Comparison of ENCODE assay signal across 15 cellular contexts in genomic region chr7:139018910-139019309, GRCh38. TPM values are rescaled to one million over a fixed set of nuclear protein-coding genes. Genes with fewer than 3 reads are reported as not detected.
A peak's percentile ranks its signal among the peaks of the same experiment; 100 is the strongest.
DNase-seq lines count a peak whose midpoint lies in the region; TF ChIP-seq lines count a peak whose summit lies in the region.
"Had no signal": no experiment of that assay in that cellular context is flagged by ENCODE, and none has a peak within 500 bp of the region (broad histone marks: within the 10 kb centered on the region; RNA-seq: fewer than 3 reads in every experiment).

No MANE protein-coding gene starts in this region.

- peaks cover 5% of the 10 kb centered on the region for H3K4me1 ChIP-seq in ectodermal cell (ENCODE audit: control insufficient read depth, insufficient read depth, low read length)
- peaks cover 10% of the 10 kb centered on the region for H3K4me1 ChIP-seq in osteoblast (ENCODE audit: insufficient read depth, low read length)
- H3K4me1 ChIP-seq in thyroid gland, result peaks cover 0 to 25% of the 10 kb centered on the region in 2 donors
- H3K4me1 ChIP-seq: BLaER1 treated with 17β-estradiol and CSF1 and Interleukin-3, amounts not matched to agents 10 nM and 100 nM; HAP-1 had no signal

- TF ChIP-seq CTCF in osteoblast (IDR thresholded peaks at IDR 0.05; ENCODE audit: extremely low read depth, low read depth, low read length) (no peak), thyroid gland (IDR thresholded peaks at IDR 0.05) (no peak)

- H4K20me1 ChIP-seq in osteoblast (ENCODE audit: insufficient read depth, low read length), result no peaks in the 10 kb centered on the region

- no peak for TF ChIP-seq POLR2A in thyroid gland (IDR thresholded peaks at IDR 0.05)

- 87 to 90% methylated on average over 3 of the region's 3 CpGs for WGBS in ectodermal cell, 2 experiments
- WGBS in thyroid gland, 2 donors, result 85 to 86% methylated on average over 3 of the region's 3 CpGs

- no peak overlapping the region for H2AFZ ChIP-seq in osteoblast (ENCODE audit: low read length)

- no peaks in the 10 kb centered on the region for H3K9me3 ChIP-seq in ectodermal cell (ENCODE audit: control insufficient read depth, low read length)
- no peaks in the 10 kb centered on the region for H3K9me3 ChIP-seq in osteoblast (ENCODE audit: low read depth, low read length)
- H3K9me3 ChIP-seq in thyroid gland, result no peaks in the 10 kb centered on the region
- H3K9me3 ChIP-seq: BLaER1 treated with 17β-estradiol and CSF1 and Interleukin-3, amounts not matched to agents 10 nM and 100 nM; HAP-1 had no signal

- no peaks in the 10 kb centered on the region for H3K79me2 ChIP-seq in osteoblast (ENCODE audit: insufficient read depth, low read length)

- no peak overlapping the region for H3K4me2 ChIP-seq in osteoblast (ENCODE audit: insufficient read depth, low read length)
- H3K4me2 ChIP-seq: BLaER1 treated with 17β-estradiol and CSF1 and Interleukin-3, amounts not matched to agents 10 nM and 100 nM had no signal

- no peaks in the 10 kb centered on the region for H3K27me3 ChIP-seq in ectodermal cell (ENCODE audit: control insufficient read depth, insufficient read depth, low read length, poor library complexity, severe bottlenecking)
- H3K27me3 ChIP-seq in osteoblast (ENCODE audit: insufficient read depth, low read length), result no peaks in the 10 kb centered on the region
- no peaks in the 10 kb centered on the region for H3K27me3 ChIP-seq in thyroid gland
- H3K27me3 ChIP-seq: BLaER1 treated with 17β-estradiol and CSF1 and Interleukin-3, amounts not matched to agents 10 nM and 100 nM had no signal

- H3K27ac ChIP-seq in ectodermal cell (ENCODE audit: insufficient read depth, low read depth, low read length, poor library complexity, severe bottlenecking) (peak overlapping the region; percentile 26), osteoblast (ENCODE audit: low read depth, low read length) (no peak overlapping the region), thyroid gland (peak overlapping the region in 2 of 3 donors; percentile 17 to 66)
- H3K27ac ChIP-seq: BLaER1 treated with 17β-estradiol and CSF1 and Interleukin-3, amounts not matched to agents 10 nM and 100 nM had no signal

- intact Hi-C loops in thyroid gland (cut with DNase I), result no loop called here

- H3K4me3 ChIP-seq in ectodermal cell (ENCODE audit: insufficient read depth, low read depth, low read length) (no peak overlapping the region), osteoblast (ENCODE audit: insufficient read depth, low read length) (no peak overlapping the region), thyroid gland (replicated peaks in 1 of 3) (no peak overlapping the region)
- H3K4me3 ChIP-seq: BLaER1 treated with 17β-estradiol and CSF1 and Interleukin-3, amounts not matched to agents 10 nM and 100 nM; HAP-1 had no signal

- H3K36me3 ChIP-seq in ectodermal cell (ENCODE audit: control insufficient read depth, insufficient read depth, low read length) (no peaks in the 10 kb centered on the region), osteoblast (ENCODE audit: insufficient read depth, low read length) (peaks cover 15% of the 10 kb centered on the region), thyroid gland (no peaks in the 10 kb centered on the region)

- DNase-seq in NCI-H2227 treated with DMSO at 0.1 percent for 48 hours (lab: John Stamatoyannopoulos, UW) (peak; percentile 3), NCI-H2227 (lab: John Stamatoyannopoulos, UW; ENCODE audit: unreplicated experiment) (no peak), osteoblast (ENCODE audit: insufficient read length, low spot score, missing footprints) (peak; percentile 19), thyroid gland (no peak), NCI-H82 treated with DMSO at 0.1 percent for 48 hours (lab: John Stamatoyannopoulos, UW; ENCODE audit: unreplicated experiment) (no peak)
- DNase-seq in stimulated activated CD4-positive, alpha-beta T cell treated with anti-CD3 and anti-CD28 coated beads, Interleukin-12 subunit alpha, Interleukin-12 subunit beta, amount 100 ng/mL, for 4 hours, result no peak
- DNase-seq: 8988T; ACHN; CD4-positive, CD25-positive, alpha-beta regulatory T cell; DND-41; GF-D8; GOT3 had no signal

RNA-seq across cellular contexts. Expression of gene ZC3HAV1L, which starts 16.9 kb away (rescaled TPM):
- polyA plus RNA-seq in ectodermal cell (2013, experiment 1 of 4), result 6.8 TPM
- polyA plus RNA-seq in ectodermal cell (2013, experiment 2 of 4), result 6.7 TPM
- 4.5 TPM for polyA plus RNA-seq in ectodermal cell (2013, experiment 3 of 4)
- 4.7 TPM for polyA plus RNA-seq in ectodermal cell (2013, experiment 4 of 4)
- 17.1 and 17.4 TPM in 2 replicates for total RNA-seq in osteoblast
- 10 to 100 TPM; 31.7 to 73.7 (median 45.5) TPM for total RNA-seq in thyroid gland

RNA-seq across cellular contexts. Expression of gene KIAA1549, which starts 37.7 kb away (rescaled TPM):
- 18.6 TPM for polyA plus RNA-seq in ectodermal cell (2013, experiment 1 of 4)
- 18.8 TPM for polyA plus RNA-seq in ectodermal cell (2013, experiment 2 of 4)
- 14.9 TPM for polyA plus RNA-seq in ectodermal cell (2013, experiment 3 of 4)
- polyA plus RNA-seq in ectodermal cell (2013, experiment 4 of 4), result 18.0 TPM
- total RNA-seq in osteoblast (2.9 and 3.3 TPM in 2 replicates), thyroid gland (1 to 10 TPM; 1.2 to 3.9 (median 2.6) TPM)
- polyA plus RNA-seq: CD4-positive, CD25-positive, alpha-beta regulatory T cell had no signal

Comparison
In these comparisons a context has a peak if more than half of its experiments do, and no peak if none do; other contexts are left out.
1. DNase-seq: peak in NCI-H2227 treated with DMSO at 0.1 percent for 48 hours (single experiment) and osteoblast (single experiment); none in NCI-H2227 (single experiment), thyroid gland (0 of 2), stimulated activated CD4-positive, alpha-beta T cell treated with anti-CD3 and anti-CD28 coated beads, Interleukin-12 subunit alpha, Interleukin-12 subunit beta, amount 100 ng/mL, for 4 hours (single experiment) and NCI-H82 treated with DMSO at 0.1 percent for 48 hours (single experiment).